Comparison of ENCODE assay signal across 13 cellular contexts in genomic region chr12:93042283-93042682, GRCh38.
"Had no signal": no experiment of that assay in that cellular context is flagged by ENCODE, and none has a peak within 500 bp of the region (broad histone marks: within the 10 kb centered on the region; RNA-seq: fewer than 3 reads in every experiment).

No MANE protein-coding gene starts in this region.

- H3K27ac ChIP-seq: left ventricle myocardium inferior had no signal

- H3K9me3 ChIP-seq: left ventricle myocardium inferior had no signal

- H3K4me3 ChIP-seq: left ventricle myocardium inferior had no signal

- ATAC-seq: activated naive CD8-positive, alpha-beta T cell treated with anti-CD3 and anti-CD28 coated beads, Interleukin-2, amount 50 U/mL, for 24 hours; activated T-helper 17 cell treated with anti-CD3 and anti-CD28 coated beads, Interleukin-2, amount 50 U/mL, for 72 hours; esophagus mucosa; natural killer cell treated with Interleukin-12 subunit alpha and Interleukin-12 subunit beta and Interleukin-15 and Interleukin-18, amount 100 ng/mL, for 72 hours; right cardiac atrium; T-cell had no signal

- DNase-seq: activated naive CD4-positive, alpha-beta T cell treated with Interleukin-2 at 50 U/mL for 16 hours; activated naive CD8-positive, alpha-beta T cell treated with anti-CD3 and anti-CD28 coated beads, Interleukin-2, amount 50 U/mL, for 24 hours; aorta; kidney; left ventricle myocardium inferior; right cardiac atrium; stimulated activated CD4-positive, alpha-beta T cell treated with anti-CD3 and anti-CD28 coated beads, Interleukin-4, amount 100 ng/mL, for 24 hours; stimulated activated naive CD4-positive, alpha-beta T cell; T-cell; T-helper 9 cell had no signal

- H3K36me3 ChIP-seq: left ventricle myocardium inferior had no signal

- H3K4me1 ChIP-seq: left ventricle myocardium inferior had no signal
